ENCODE assay signal across 1 cellular context in genomic region chr5:80871541-80871961, GRCh38.
TF ChIP-seq lines count a peak whose summit lies in the region.

No MANE protein-coding gene starts in this region.

TF ChIP-seq in HCT116, 20 proteins besides CTCF, POLR2A, EP300 and RAD21 (continued from another document):
- TF ChIP-seq REST (IDR thresholded peaks at IDR 0.05; ENCODE audit: low read depth) (no peak), CBX3 (IDR thresholded peaks at IDR 0.05; ENCODE audit: low read depth) (peak; percentile 34; the same call in 1 of the 2 replicates), ELF1 (IDR thresholded peaks at IDR 0.05; ENCODE audit: borderline replicate concordance, low read depth) (no peak), FOSL1 (IDR thresholded peaks at IDR 0.05; ENCODE audit: low read depth) (peak; percentile 51; the same call in 1 of the 2 replicates)
